ENCODE assay signal across 9 cellular contexts in the genomic region with DNA sequence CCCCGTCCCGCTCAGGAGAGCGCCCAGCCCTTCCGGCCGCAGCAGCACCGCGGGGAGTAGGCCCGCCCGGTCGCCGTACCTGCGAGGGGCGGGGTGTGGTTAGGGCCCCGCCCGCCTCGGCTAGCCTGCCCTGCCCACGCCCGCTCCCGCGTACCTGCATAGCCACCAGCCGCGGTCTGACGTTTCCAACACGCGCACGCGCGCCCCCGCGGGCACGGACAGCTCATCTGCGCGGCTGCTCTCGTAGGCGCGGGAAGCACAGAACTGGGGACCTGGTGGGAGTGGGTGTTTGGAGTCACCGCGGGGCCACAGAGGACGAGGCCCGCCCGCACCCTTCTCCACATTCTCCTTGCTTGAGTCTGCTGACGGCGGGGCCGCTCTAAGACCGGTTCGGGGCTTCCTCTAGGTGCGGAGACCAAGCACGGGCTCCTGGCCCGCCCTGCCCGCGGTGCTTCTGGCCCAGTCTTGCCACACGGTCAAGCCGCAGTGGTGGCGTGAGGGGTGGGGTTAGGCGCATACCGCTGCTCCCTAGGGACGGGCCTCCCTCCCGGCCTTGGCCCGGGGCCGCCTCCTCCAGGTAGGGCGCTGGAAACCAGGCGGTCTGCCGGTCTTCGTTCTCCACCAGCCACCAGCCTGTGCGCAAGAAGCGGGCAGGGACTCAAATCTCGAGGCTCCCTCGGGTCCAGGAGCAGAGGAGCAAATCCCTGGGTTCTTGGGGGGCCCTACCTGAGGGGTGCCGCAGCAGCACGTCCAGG. TPM values are rescaled to one million over a fixed set of nuclear protein-coding genes. Genes with fewer than 3 reads are reported as not detected.
DNase-seq lines count a peak whose midpoint lies in the region; ATAC-seq and TF ChIP-seq lines count a peak whose summit lies in the region.
"Had no signal": no experiment of that assay in that cellular context is flagged by ENCODE, and none has a peak within 500 bp of the region (broad histone marks: within the 10 kb centered on the region; RNA-seq: fewer than 3 reads in every experiment).

No MANE protein-coding gene starts in this region.

- peak overlapping the region; percentile 55 for H3K4me3 ChIP-seq in PC-9

- H3K9me3 ChIP-seq in PC-9 (ENCODE audit: insufficient read depth, low read depth), result no peaks in the 10 kb centered on the region

- H3F3A ChIP-seq in PC-9 (ENCODE audit: insufficient read depth, low read depth), result peaks cover 58% of the 10 kb centered on the region

- TF ChIP-seq CTCF in PC-9 (conservative IDR thresholded peaks at IDR 0.05), result no peak; the same call in 1 of the 2 replicates

- intact Hi-C loops in PC-9 (cut with micrococcal nuclease; ENCODE audit: unreplicated experiment), result loop anchor here (5.0 kb wide), 2 partner anchors 68 to 163 kb away; a partner anchor contains a TSS

- peak overlapping the region; percentile 81 for H2AFZ ChIP-seq in PC-9

- peak; percentile 38 for DNase-seq in DMS79 (lab: John Stamatoyannopoulos, UW)
- DNase-seq in PC-9, result peak; percentile 77 to 97
- DNase-seq in left kidney (ENCODE audit: low read depth, low spot score), result peak; percentile 56
- DNase-seq in NK-92 treated with Interleukin-12 subunit alpha and Interleukin-12 subunit beta, amount 100 ng/mL, for 24 hours (lab: John Stamatoyannopoulos, UW), result no peak
- no peak for DNase-seq in UCSD-AML1 (lab: John Stamatoyannopoulos, UW; ENCODE audit: unreplicated experiment)
- DNase-seq: HCEC 1CT had no signal

- H4K20me1 ChIP-seq in PC-9 (ENCODE audit: insufficient read depth), result 0 out of 2 replicates have a peak, but pooled peaks cover 5% of the 10 kb centered on the region

- POLR2A ChIA-PET in PC-9 (lab: Charles Lee; ENCODE audit: unreplicated experiment), result interaction anchor here (0.6 to 1.4 kb wide), 4 partner anchors 15 to 1203 kb away, joined by 3 to 10 read pairs (median 4); a partner anchor contains a TSS

- TSS peak; percentile 27 for BruUV-seq in PC-9 (replicated peaks; lab: Mats Ljungman, UMichigan)

- peak overlapping the region; percentile 62 for H3K27ac ChIP-seq in PC-9

- peaks cover 51% of the 10 kb centered on the region for H3K4me1 ChIP-seq in PC-9 (replicated peaks; ENCODE audit: insufficient read depth)

- no peaks in the 10 kb centered on the region for H3K27me3 ChIP-seq in PC-9 (ENCODE audit: insufficient read depth, low read depth)

- peaks cover 2% of the 10 kb centered on the region; the same call in 1 of the 2 replicates for H3K79me2 ChIP-seq in PC-9 (ENCODE audit: low read depth)

- 0 out of 2 replicates have a peak, but pooled peaks cover 3% of the 10 kb centered on the region for H3K36me3 ChIP-seq in PC-9 (ENCODE audit: low read depth)

- CTCF ChIA-PET in PC-9 (lab: Charles Lee), result no interaction called here

- H3K4me2 ChIP-seq in PC-9, result peak overlapping the region; percentile 99

- ATAC-seq in HG02973 (IDR thresholded peaks at IDR 0.05; ENCODE audit: unreplicated experiment), result no peak

- no peaks in the 10 kb centered on the region for H3K9me2 ChIP-seq in PC-9 (ENCODE audit: insufficient read depth)

RNA-seq across cellular contexts. Expression of a gene that starts 1.8 kb away (rescaled TPM):
- 11.1 and 12.7 TPM in 2 replicates for total RNA-seq in PC-9 (2021)
- total RNA-seq: Daoy had no signal

RNA-seq across cellular contexts. Expression of a gene that starts 4.5 kb away (rescaled TPM):
- 59.7 and 63.8 TPM in 2 replicates for total RNA-seq in PC-9 (2021)

RNA-seq across cellular contexts. Expression of a gene that starts 7.6 kb away (rescaled TPM):
- total RNA-seq in PC-9 (2021), result 51.3 and 66.4 TPM in 2 replicates

RNA-seq across cellular contexts. Expression of a gene that starts 10.3 kb away (rescaled TPM):
- 4.3 and 4.5 TPM in 2 replicates for total RNA-seq in PC-9 (2021)

RNA-seq across cellular contexts. Expression of a gene that starts 12.8 kb away (rescaled TPM):
- not detected in 2 replicates for total RNA-seq in PC-9 (2021)
- total RNA-seq: Daoy, pulmonary artery endothelial cell had no signal

Comparison
In these comparisons a context has a peak if more than half of its experiments do, and no peak if none do; other contexts are left out.
1. DNase-seq: peak in DMS79 (single experiment), PC-9 (2 of 2) and left kidney (single experiment); none in NK-92 treated with Interleukin-12 subunit alpha and Interleukin-12 subunit beta, amount 100 ng/mL, for 24 hours (single experiment) and UCSD-AML1 (single experiment).